In genomic region chr3:159766563-159767185, GRCh38 we compare ENCODE assay signal across 8 cellular contexts.
DNase-seq lines count a peak whose midpoint lies in the region; ATAC-seq and TF ChIP-seq lines count a peak whose summit lies in the region.

No MANE protein-coding gene starts in this region.

- ATAC-seq in HG03159 (IDR thresholded peaks at IDR 0.05; ENCODE audit: unreplicated experiment) (peak; percentile 33), GM21390 (IDR thresholded peaks at IDR 0.05; ENCODE audit: unreplicated experiment) (no peak), GM21825 (IDR thresholded peaks at IDR 0.05; ENCODE audit: unreplicated experiment) (no peak)

- H3K36me3 ChIP-seq in WERI-Rb-1 = no peaks in the 10 kb centered on the region

- no peaks in the 10 kb centered on the region for H3K9me3 ChIP-seq in WERI-Rb-1 (ENCODE audit: severe bottlenecking)

- H3K27ac ChIP-seq in WERI-Rb-1 = no peak overlapping the region

- DNase-seq in AG08396 (ENCODE audit: low spot score) (peak; percentile 51), WERI-Rb-1 (no peak), kidney glomerular epithelial cell (lab: John Stamatoyannopoulos, UW) (peak; percentile 55), NOMO-1 treated with DMSO at 0.1 percent for 48 hours (lab: John Stamatoyannopoulos, UW; ENCODE audit: unreplicated experiment) (no peak)
- no peak for DNase-seq in activated CD4-positive, alpha-beta T cell treated with anti-CD3 and anti-CD28 coated beads, Interleukin-2, amount 50 U/mL, for 48 hours

- no peaks in the 10 kb centered on the region for H3K27me3 ChIP-seq in WERI-Rb-1 (ENCODE audit: insufficient read depth, low read depth, severe bottlenecking)

- no peak overlapping the region for H3K4me3 ChIP-seq in WERI-Rb-1 (ENCODE audit: low read depth, low read length)

- peak; percentile 42; the same call in 1 of the 2 replicates for TF ChIP-seq CTCF in WERI-Rb-1 (IDR thresholded peaks at IDR 0.05; ENCODE audit: low read depth, low read length)

Comparison
In these comparisons a context has a peak if more than half of its experiments do, and no peak if none do; other contexts are left out.
1. DNase-seq: peak in AG08396 (single experiment) and kidney glomerular epithelial cell (single experiment); none in WERI-Rb-1 (single experiment), activated CD4-positive, alpha-beta T cell treated with anti-CD3 and anti-CD28 coated beads, Interleukin-2, amount 50 U/mL, for 48 hours (0 of 2) and NOMO-1 treated with DMSO at 0.1 percent for 48 hours (single experiment).